21 cellular contexts compared by ENCODE assay signal in the genomic region with DNA sequence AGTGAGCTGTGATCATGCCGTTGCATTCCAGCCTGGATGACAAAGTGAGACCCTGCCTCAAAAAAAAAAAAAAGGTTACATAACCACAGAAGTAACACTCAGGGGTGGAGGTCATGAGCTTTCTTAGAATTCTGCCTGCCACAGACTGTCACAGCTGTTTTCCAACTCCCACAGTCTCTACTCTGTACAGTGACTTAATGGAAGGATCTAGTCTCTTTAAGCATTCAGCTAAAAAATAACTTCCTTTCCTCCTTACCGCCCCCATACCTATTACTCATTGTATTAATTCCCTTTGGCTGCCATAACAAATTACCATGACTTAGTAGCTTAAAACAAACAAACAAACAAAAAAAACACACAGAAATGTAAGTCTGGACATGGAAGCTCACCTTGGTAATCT.
"Had no signal": no experiment of that assay in that cellular context is flagged by ENCODE, and none has a peak within 500 bp of the region (broad histone marks: within the 10 kb centered on the region; RNA-seq: fewer than 3 reads in every experiment).

No MANE protein-coding gene starts in this region.

- H3K4me3 ChIP-seq: body of pancreas, lung, sigmoid colon, stomach had no signal

- H3K27me3 ChIP-seq: body of pancreas, neutrophil, sigmoid colon, stomach had no signal

- ATAC-seq: body of pancreas; left colon; natural killer cell treated with Interleukin-12 subunit alpha and Interleukin-12 subunit beta and Interleukin-15 and Interleukin-18, amount 100 ng/mL, for 72 hours; T-cell had no signal

- DNase-seq: activated B cell treated with CpG ODN at 0.5 μM for 24 hours; activated CD4-positive, alpha-beta T cell treated with anti-CD3 and anti-CD28 coated beads, Interleukin-2, amount 10 ng/mL, durations not matched to agents 7 days and 5 days; amygdala; body of pancreas; central memory CD4-positive, alpha-beta T cell; endodermal cell; foreskin melanocyte; glutamatergic neuron; hippocampal formation; islet precursor cell; left colon; sigmoid colon; stimulated activated CD8-positive, alpha-beta memory T cell treated with anti-CD3 and anti-CD28 coated beads, Interleukin-4, amount 100 ng/mL, for 48 hours; stomach; T-cell had no signal

- H3K9me3 ChIP-seq: body of pancreas, neutrophil, sigmoid colon, stomach had no signal

- H3K36me3 ChIP-seq: neutrophil, sigmoid colon, stomach had no signal

- H3K27ac Mint-ChIP-seq: activated B cell treated with CpG ODN at 0.5 μM for 24 hours; activated CD4-positive, alpha-beta T cell treated with anti-CD3 and anti-CD28 coated beads, Interleukin-2, amount 10 ng/mL, durations not matched to agents 7 days and 5 days; activated naive CD8-positive, alpha-beta T cell; endodermal cell; mesothelial cell of epicardium; natural killer cell treated with Interleukin-12 subunit alpha and Interleukin-12 subunit beta and Interleukin-15 and Interleukin-18, amount 100 ng/mL, for 72 hours; T-cell; type B pancreatic cell had no signal

- H3K4me1 Mint-ChIP-seq: activated CD4-positive, alpha-beta T cell treated with anti-CD3 and anti-CD28 coated beads, Interleukin-2, amount 10 ng/mL, durations not matched to agents 7 days and 5 days; T-cell had no signal

- H3K4me3 Mint-ChIP-seq: activated B cell treated with CpG ODN at 0.5 μM for 24 hours; activated CD4-positive, alpha-beta T cell treated with anti-CD3 and anti-CD28 coated beads, Interleukin-2, amount 10 ng/mL, durations not matched to agents 7 days and 5 days; activated naive CD8-positive, alpha-beta T cell; endodermal cell; mesothelial cell of epicardium; natural killer cell treated with Interleukin-12 subunit alpha and Interleukin-12 subunit beta and Interleukin-15 and Interleukin-18, amount 100 ng/mL, for 72 hours; T-cell; type B pancreatic cell had no signal

- H3K36me3 Mint-ChIP-seq: activated naive CD8-positive, alpha-beta T cell; mesothelial cell of epicardium; natural killer cell treated with Interleukin-12 subunit alpha and Interleukin-12 subunit beta and Interleukin-15 and Interleukin-18, amount 100 ng/mL, for 72 hours; T-cell; type B pancreatic cell had no signal

- H3K4me1 ChIP-seq: body of pancreas had no signal

- H3K9me3 Mint-ChIP-seq: activated CD4-positive, alpha-beta T cell treated with anti-CD3 and anti-CD28 coated beads, Interleukin-2, amount 10 ng/mL, durations not matched to agents 7 days and 5 days; endodermal cell; mesothelial cell of epicardium; natural killer cell treated with Interleukin-12 subunit alpha and Interleukin-12 subunit beta and Interleukin-15 and Interleukin-18, amount 100 ng/mL, for 72 hours; T-cell had no signal

- H3K27ac ChIP-seq: body of pancreas, neutrophil, sigmoid colon, stomach had no signal
